17 cellular contexts compared by ENCODE assay signal in genomic region chr4:153081181-153081580, GRCh38.
A peak's percentile ranks its signal among the peaks of the same experiment; 100 is the strongest.
DNase-seq lines count a peak whose midpoint lies in the region; ATAC-seq and TF ChIP-seq lines count a peak whose summit lies in the region.
"Had no signal": no experiment of that assay in that cellular context is flagged by ENCODE, and none has a peak within 500 bp of the region (broad histone marks: within the 10 kb centered on the region; RNA-seq: fewer than 3 reads in every experiment).

No MANE protein-coding gene starts in this region.

- H2AFZ ChIP-seq in DND-41 (ENCODE audit: low read depth, low read length) = no peak overlapping the region
- H2AFZ ChIP-seq: GM23248 had no signal

- H3K9ac ChIP-seq in DND-41 (ENCODE audit: low read depth, low read length) = no peak overlapping the region
- H3K9ac ChIP-seq: GM23248 had no signal

- no peak overlapping the region for H3K4me2 ChIP-seq in DND-41 (ENCODE audit: insufficient read depth, low read length)

- no peaks in the 10 kb centered on the region for H3K79me2 ChIP-seq in DND-41 (ENCODE audit: insufficient read depth, low read length)

- H3K4me3 Mint-ChIP-seq in brain = no peak overlapping the region

- no peak for TF ChIP-seq CTCF in DND-41 (IDR thresholded peaks at IDR 0.05; ENCODE audit: borderline replicate concordance, extremely low read depth, low read length, poor library complexity, severe bottlenecking)
- no peak for TF ChIP-seq CTCF in brain (conservative IDR thresholded peaks at IDR 0.05)

- peak; percentile 56 for DNase-seq in activated CD8-positive, alpha-beta memory T cell treated with anti-CD3 and anti-CD28 coated beads for 24 hours
- no peak for DNase-seq in activated CD8-positive, alpha-beta memory T cell treated with anti-CD3 and anti-CD28 coated beads, Interleukin-2, amount 50 U/mL, for 4 hours
- DNase-seq in DND-41 (peak; percentile 31), MV-4-11 (lab: John Stamatoyannopoulos, UW) (no peak)
- DNase-seq in effector memory CD4-positive, alpha-beta T cell = no peak
- DNase-seq: C1 segment of cervical spinal cord; Calu3; CD4-positive, alpha-beta memory T cell; COR-L47; DMS53; GM23248; H9 had no signal

- no peaks in the 10 kb centered on the region for H4K20me1 ChIP-seq in DND-41 (ENCODE audit: insufficient read depth, low read length)

- no peaks in the 10 kb centered on the region for H3K9me3 ChIP-seq in DND-41 (ENCODE audit: insufficient read depth, low read length, severe bottlenecking)
- no peaks in the 10 kb centered on the region for H3K9me3 ChIP-seq in effector memory CD4-positive, alpha-beta T cell (ENCODE audit: control insufficient read depth, low read length)

- peaks cover 30% of the 10 kb centered on the region for H3K4me1 ChIP-seq in DND-41 (ENCODE audit: insufficient read depth, low read length)
- H3K4me1 ChIP-seq in effector memory CD4-positive, alpha-beta T cell (ENCODE audit: control insufficient read depth, insufficient read depth, low read length, poor library complexity, severe bottlenecking) = peaks cover 17% of the 10 kb centered on the region

- H3K27me3 Mint-ChIP-seq in brain = peaks cover 9% of the 10 kb centered on the region

- peak overlapping the region in 3 of 5 experiments; percentile 46 to 93 (median 92) for H3K27ac Mint-ChIP-seq in brain
- H3K27ac Mint-ChIP-seq: B cell, H9 had no signal

- H3K9me3 Mint-ChIP-seq in brain = peaks cover 0 to 22% (median 3%) of the 10 kb centered on the region in 5 experiments
- H3K9me3 Mint-ChIP-seq: CD4-positive, alpha-beta memory T cell; H9 had no signal

- H3K4me1 Mint-ChIP-seq in brain = peaks cover 59% of the 10 kb centered on the region

- no peaks in the 10 kb centered on the region for H3K27me3 ChIP-seq in DND-41 (ENCODE audit: insufficient read depth, low read length, poor library complexity)
- H3K27me3 ChIP-seq in effector memory CD4-positive, alpha-beta T cell (replicated peaks; ENCODE audit: control insufficient read depth, insufficient read depth, low read length, poor library complexity, severe bottlenecking) = no peaks in the 10 kb centered on the region

- H3K36me3 Mint-ChIP-seq in brain = no peaks in the 10 kb centered on the region
- H3K36me3 Mint-ChIP-seq: CD4-positive, alpha-beta memory T cell had no signal

- ATAC-seq in DND-41 (ENCODE audit: insufficient read depth, low read depth) (peak; percentile 40; the same call in 2 of the 3 replicates), GM18868 (IDR thresholded peaks at IDR 0.05; ENCODE audit: unreplicated experiment) (no peak)
- ATAC-seq: HCT116 had no signal

- H3K27ac ChIP-seq in DND-41 (ENCODE audit: low read length) = no peak overlapping the region
- H3K27ac ChIP-seq in effector memory CD4-positive, alpha-beta T cell (ENCODE audit: insufficient read depth, low read length, poor library complexity, severe bottlenecking) = no peak overlapping the region
- H3K27ac ChIP-seq: 22Rv1, GM23248 had no signal

- no peak overlapping the region for H3K4me3 ChIP-seq in DND-41 (ENCODE audit: low read depth in 1 of 2, low read length in 2 of 2)
- no peak overlapping the region for H3K4me3 ChIP-seq in effector memory CD4-positive, alpha-beta T cell (ENCODE audit: insufficient read depth, low read depth, low read length, poor library complexity, severe bottlenecking)
- H3K4me3 ChIP-seq: GM23248 had no signal

- H3K36me3 ChIP-seq in DND-41 (ENCODE audit: insufficient read depth, low read length) = no peaks in the 10 kb centered on the region
- no peaks in the 10 kb centered on the region for H3K36me3 ChIP-seq in effector memory CD4-positive, alpha-beta T cell (ENCODE audit: control insufficient read depth, insufficient read depth, low read length)

Comparison
In these comparisons a context has a peak if more than half of its experiments do, and no peak if none do; other contexts are left out.
1. DNase-seq: peak in activated CD8-positive, alpha-beta memory T cell treated with anti-CD3 and anti-CD28 coated beads for 24 hours (single experiment) and DND-41 (single experiment); none in activated CD8-positive, alpha-beta memory T cell treated with anti-CD3 and anti-CD28 coated beads, Interleukin-2, amount 50 U/mL, for 4 hours (single experiment), effector memory CD4-positive, alpha-beta T cell (0 of 3) and MV-4-11 (single experiment).